Comparison of ENCODE assay signal across 2 cellular contexts in genomic region chr4:53545238-53545637, GRCh38.
TF ChIP-seq lines count a peak whose summit lies in the region.

No MANE protein-coding gene starts in this region.

TF ChIP-seq in GM23338, 12 proteins besides CTCF, POLR2A, EP300 and RAD21 (continued from another document):
- no peak for TF ChIP-seq ZNF462 (CRISPR knock-in tag; IDR thresholded peaks at IDR 0.05)
- TF ChIP-seq STAT1 (IDR thresholded peaks at IDR 0.05; ENCODE audit: unreplicated experiment) = no peak
- no peak for TF ChIP-seq REST (IDR thresholded peaks at IDR 0.05; ENCODE audit: unreplicated experiment)
- no peak for TF ChIP-seq EZH2phosphoT487 (IDR thresholded peaks at IDR 0.05; ENCODE audit: unreplicated experiment)
- TF ChIP-seq ZNF331 (CRISPR knock-in tag; IDR thresholded peaks at IDR 0.05; ENCODE audit: low read depth) = no peak
- no peak for TF ChIP-seq EZH2 (IDR thresholded peaks at IDR 0.05; ENCODE audit: low read depth, unreplicated experiment)
- TF ChIP-seq ETS1 (IDR thresholded peaks at IDR 0.05) = no peak
- no peak for TF ChIP-seq POLR2AphosphoS5 (IDR thresholded peaks at IDR 0.05; ENCODE audit: low read depth)

TF ChIP-seq in WTC11, 78 proteins besides CTCF, POLR2A, EP300 and RAD21 (continued from another document):
- no peak for TF ChIP-seq STAT6 (CRISPR knock-in tag; conservative IDR thresholded peaks at IDR 0.05; ENCODE audit: low read depth)
- no peak for TF ChIP-seq TEAD1 (CRISPR knock-in tag; IDR thresholded peaks at IDR 0.05)
- TF ChIP-seq E2F1 (CRISPR knock-in tag; IDR thresholded peaks at IDR 0.05) = no peak
